Comparison of ENCODE assay signal across 8 cellular contexts in the genomic region with DNA sequence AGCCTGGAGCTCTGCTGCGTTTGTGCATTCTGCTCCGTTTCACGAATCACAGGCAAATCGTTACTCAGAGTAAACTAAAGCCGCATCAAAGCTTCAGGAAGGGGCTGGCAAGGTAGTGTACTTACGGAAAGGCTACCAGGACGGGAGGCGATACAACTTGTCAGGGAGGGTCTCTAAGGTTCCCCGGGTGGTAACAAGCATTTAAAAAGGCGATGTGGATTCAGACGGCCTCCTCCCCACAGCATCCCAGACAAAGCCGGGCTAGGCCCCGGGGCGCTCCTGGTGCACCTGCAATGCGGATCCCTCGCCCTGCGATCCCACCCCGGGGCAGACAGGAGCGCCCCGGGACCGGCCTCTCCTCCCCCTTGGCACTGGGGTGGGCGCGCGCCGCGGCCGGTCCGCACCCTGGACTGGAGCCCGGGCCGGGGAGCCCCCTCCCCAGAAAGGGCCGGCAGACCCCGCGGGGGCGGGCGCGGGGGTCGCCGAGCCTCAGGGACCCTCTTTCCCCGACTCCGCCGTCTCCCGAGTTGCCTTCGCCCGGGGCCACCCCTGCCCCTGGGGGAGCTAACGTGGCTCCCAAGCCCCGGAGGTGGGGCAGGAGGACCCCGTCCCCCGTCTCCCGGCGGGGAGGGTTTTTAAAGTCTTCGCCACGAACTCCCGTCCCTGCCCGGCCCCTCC. TPM values are rescaled to one million over a fixed set of nuclear protein-coding genes. Genes with fewer than 3 reads are reported as not detected.
DNase-seq lines count a peak whose midpoint lies in the region; ATAC-seq and TF ChIP-seq lines count a peak whose summit lies in the region.

No MANE protein-coding gene starts in this region.

- POLR2A ChIA-PET in CD8-positive, alpha-beta T cell (lab: Charles Lee), result interaction anchor here (0.6 to 2.1 kb wide), 5 partner anchors 10 to 41 kb away, joined by 3 to 10 read pairs (median 5); no protein-coding TSS in a partner anchor
- POLR2A ChIA-PET in WTC11 (lab: Charles Lee), result no interaction called here

- H3K36me3 Mint-ChIP-seq in CD8-positive, alpha-beta T cell, result peaks cover 15% of the 10 kb centered on the region
- H3K36me3 Mint-ChIP-seq in WTC11, result peaks cover 14% of the 10 kb centered on the region

- peak; percentile 21 for ATAC-seq in CD8-positive, alpha-beta T cell
- ATAC-seq in GM21576 (IDR thresholded peaks at IDR 0.05; ENCODE audit: unreplicated experiment), result peak; percentile 8
- ATAC-seq in WTC11, result peak; percentile 54
- ATAC-seq in left colon, result peak; percentile 31
- no peak for ATAC-seq in HG02798 (IDR thresholded peaks at IDR 0.05; ENCODE audit: poor library complexity, unreplicated experiment)

- H3K36me3 ChIP-seq in CD8-positive, alpha-beta T cell (ENCODE audit: insufficient read depth, low read length), result no peaks in the 10 kb centered on the region

- no peak for TF ChIP-seq CTCF in CD8-positive, alpha-beta T cell (IDR thresholded peaks at IDR 0.05)
- no peak for TF ChIP-seq CTCF in WTC11 (IDR thresholded peaks at IDR 0.05)

- CTCF ChIA-PET in CD8-positive, alpha-beta T cell (lab: Charles Lee), result interaction anchor here (0.6 to 2.2 kb wide), 4 partner anchors 30 to 68 kb away, joined by 3 to 7 read pairs (median 4); no protein-coding TSS in a partner anchor
- CTCF ChIA-PET in WTC11 (lab: Charles Lee), result interaction anchor here (0.6 to 1.3 kb wide), 5 partner anchors 33 to 428 kb away, joined by 3 to 7 read pairs (median 3); no protein-coding TSS in a partner anchor

- peak overlapping the region; percentile 86 for H3K27ac Mint-ChIP-seq in CD8-positive, alpha-beta T cell
- H3K27ac Mint-ChIP-seq in WTC11, result peak overlapping the region; percentile 44; the same call in 1 of the 2 replicates

- peak overlapping the region; percentile 42 for H3K4me3 ChIP-seq in CD8-positive, alpha-beta T cell (ENCODE audit: low read depth, low read length)

- no peaks in the 10 kb centered on the region for H3K27me3 Mint-ChIP-seq in CD8-positive, alpha-beta T cell (ENCODE audit: low read depth)
- H3K27me3 Mint-ChIP-seq in WTC11 (ENCODE audit: low read depth), result peaks cover 81% of the 10 kb centered on the region

- peaks cover 19% of the 10 kb centered on the region for H3K4me1 ChIP-seq in CD8-positive, alpha-beta T cell (ENCODE audit: insufficient read depth, low read length)

- DNase-seq in CD8-positive, alpha-beta T cell, result peak; percentile 9 to 60 (median 38)
- DNase-seq in LHCN-M2 (ENCODE audit: low read depth) (peak; percentile 25), WTC11 (ENCODE audit: low spot score) (peak; percentile 85), cerebellum (ENCODE audit: low spot score) (peak; percentile 37), left colon (peak; percentile 44 to 58)
- DNase-seq in stimulated activated CD4-positive, alpha-beta T cell treated with anti-CD3 and anti-CD28 coated beads, Interleukin-2, amount 100 ng/mL, for 48 hours, result peak; percentile 14 to 29

- no peaks in the 10 kb centered on the region for H3K9me3 ChIP-seq in CD8-positive, alpha-beta T cell (ENCODE audit: low read length)

- peak overlapping the region; percentile 84 for H3K4me3 Mint-ChIP-seq in CD8-positive, alpha-beta T cell
- peak overlapping the region; percentile 60 for H3K4me3 Mint-ChIP-seq in WTC11

- H3K4me1 Mint-ChIP-seq in CD8-positive, alpha-beta T cell (ENCODE audit: low read depth), result peaks cover 38% of the 10 kb centered on the region
- peaks cover 23% of the 10 kb centered on the region for H3K4me1 Mint-ChIP-seq in WTC11

- H3K27ac ChIP-seq in CD8-positive, alpha-beta T cell (ENCODE audit: low read depth, low read length), result peak overlapping the region; percentile 30

- intact Hi-C loops in CD8-positive, alpha-beta T cell (cut with DNase I, micrococcal nuclease), result loop anchor here (2.0 to 10.0 kb wide), 10 partner anchors 33 to 1745 kb away; a partner anchor contains a TSS
- intact Hi-C loops in left colon (cut with DNase I, micrococcal nuclease), result no loop called here

- no peaks in the 10 kb centered on the region for H3K9me3 Mint-ChIP-seq in CD8-positive, alpha-beta T cell
- no peaks in the 10 kb centered on the region for H3K9me3 Mint-ChIP-seq in WTC11

- no peaks in the 10 kb centered on the region for H3K27me3 ChIP-seq in CD8-positive, alpha-beta T cell (ENCODE audit: insufficient read depth, low read length)

TF ChIP-seq in WTC11, 78 proteins besides CTCF, POLR2A, EP300 and RAD21 (continues in another document):
- TF ChIP-seq PRRX2 (CRISPR knock-in tag; IDR thresholded peaks at IDR 0.05) (no peak), CREB1 (CRISPR knock-in tag; IDR thresholded peaks at IDR 0.05) (peak; percentile 55; the same call in 1 of the 2 replicates), FOXP1 (CRISPR knock-in tag; IDR thresholded peaks at IDR 0.05; ENCODE audit: borderline replicate concordance) (peak; percentile 82), ETV6 (CRISPR knock-in tag; IDR thresholded peaks at IDR 0.05) (peak; percentile 51; the same call in 1 of the 2 replicates), OVOL2 (CRISPR knock-in tag; IDR thresholded peaks at IDR 0.05; ENCODE audit: borderline replicate concordance) (no peak), ZNF219 (CRISPR knock-in tag; IDR thresholded peaks at IDR 0.05; ENCODE audit: borderline replicate concordance) (no peak), SMAD4 (CRISPR knock-in tag; IDR thresholded peaks at IDR 0.05) (peak; percentile 88), RELA (CRISPR knock-in tag; IDR thresholded peaks at IDR 0.05; ENCODE audit: borderline replicate concordance) (peak; percentile 60; the same call in 1 of the 2 replicates), ZNF317 (CRISPR knock-in tag; IDR thresholded peaks at IDR 0.05; ENCODE audit: borderline replicate concordance, low read depth) (no peak)
- TF ChIP-seq, protein P1, sequence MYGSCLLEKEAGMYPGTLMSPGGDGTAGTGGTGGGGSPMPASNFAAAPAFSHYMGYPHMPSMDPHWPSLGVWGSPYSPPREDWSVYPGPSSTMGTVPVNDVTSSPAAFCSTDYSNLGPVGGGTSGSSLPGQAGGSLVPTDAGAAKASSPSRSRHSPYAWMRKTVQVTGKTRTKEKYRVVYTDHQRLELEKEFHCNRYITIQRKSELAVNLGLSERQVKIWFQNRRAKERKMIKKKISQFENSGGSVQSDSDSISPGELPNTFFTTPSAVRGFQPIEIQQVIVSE (CRISPR knock-in tag; IDR thresholded peaks at IDR 0.05; ENCODE audit: borderline replicate concordance), result no peak
- TF ChIP-seq, protein P2, sequence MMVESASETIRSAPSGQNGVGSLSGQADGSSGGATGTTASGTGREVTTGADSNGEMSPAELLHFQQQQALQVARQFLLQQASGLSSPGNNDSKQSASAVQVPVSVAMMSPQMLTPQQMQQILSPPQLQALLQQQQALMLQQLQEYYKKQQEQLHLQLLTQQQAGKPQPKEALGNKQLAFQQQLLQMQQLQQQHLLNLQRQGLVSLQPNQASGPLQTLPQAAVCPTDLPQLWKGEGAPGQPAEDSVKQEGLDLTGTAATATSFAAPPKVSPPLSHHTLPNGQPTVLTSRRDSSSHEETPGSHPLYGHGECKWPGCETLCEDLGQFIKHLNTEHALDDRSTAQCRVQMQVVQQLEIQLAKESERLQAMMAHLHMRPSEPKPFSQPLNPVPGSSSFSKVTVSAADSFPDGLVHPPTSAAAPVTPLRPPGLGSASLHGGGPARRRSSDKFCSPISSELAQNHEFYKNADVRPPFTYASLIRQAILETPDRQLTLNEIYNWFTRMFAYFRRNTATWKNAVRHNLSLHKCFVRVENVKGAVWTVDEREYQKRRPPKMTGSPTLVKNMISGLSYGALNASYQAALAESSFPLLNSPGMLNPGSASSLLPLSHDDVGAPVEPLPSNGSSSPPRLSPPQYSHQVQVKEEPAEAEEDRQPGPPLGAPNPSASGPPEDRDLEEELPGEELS (CRISPR knock-in tag; IDR thresholded peaks at IDR 0.05), result peak; percentile 75; the same call in 1 of the 2 replicates
- TF ChIP-seq, protein P3, sequence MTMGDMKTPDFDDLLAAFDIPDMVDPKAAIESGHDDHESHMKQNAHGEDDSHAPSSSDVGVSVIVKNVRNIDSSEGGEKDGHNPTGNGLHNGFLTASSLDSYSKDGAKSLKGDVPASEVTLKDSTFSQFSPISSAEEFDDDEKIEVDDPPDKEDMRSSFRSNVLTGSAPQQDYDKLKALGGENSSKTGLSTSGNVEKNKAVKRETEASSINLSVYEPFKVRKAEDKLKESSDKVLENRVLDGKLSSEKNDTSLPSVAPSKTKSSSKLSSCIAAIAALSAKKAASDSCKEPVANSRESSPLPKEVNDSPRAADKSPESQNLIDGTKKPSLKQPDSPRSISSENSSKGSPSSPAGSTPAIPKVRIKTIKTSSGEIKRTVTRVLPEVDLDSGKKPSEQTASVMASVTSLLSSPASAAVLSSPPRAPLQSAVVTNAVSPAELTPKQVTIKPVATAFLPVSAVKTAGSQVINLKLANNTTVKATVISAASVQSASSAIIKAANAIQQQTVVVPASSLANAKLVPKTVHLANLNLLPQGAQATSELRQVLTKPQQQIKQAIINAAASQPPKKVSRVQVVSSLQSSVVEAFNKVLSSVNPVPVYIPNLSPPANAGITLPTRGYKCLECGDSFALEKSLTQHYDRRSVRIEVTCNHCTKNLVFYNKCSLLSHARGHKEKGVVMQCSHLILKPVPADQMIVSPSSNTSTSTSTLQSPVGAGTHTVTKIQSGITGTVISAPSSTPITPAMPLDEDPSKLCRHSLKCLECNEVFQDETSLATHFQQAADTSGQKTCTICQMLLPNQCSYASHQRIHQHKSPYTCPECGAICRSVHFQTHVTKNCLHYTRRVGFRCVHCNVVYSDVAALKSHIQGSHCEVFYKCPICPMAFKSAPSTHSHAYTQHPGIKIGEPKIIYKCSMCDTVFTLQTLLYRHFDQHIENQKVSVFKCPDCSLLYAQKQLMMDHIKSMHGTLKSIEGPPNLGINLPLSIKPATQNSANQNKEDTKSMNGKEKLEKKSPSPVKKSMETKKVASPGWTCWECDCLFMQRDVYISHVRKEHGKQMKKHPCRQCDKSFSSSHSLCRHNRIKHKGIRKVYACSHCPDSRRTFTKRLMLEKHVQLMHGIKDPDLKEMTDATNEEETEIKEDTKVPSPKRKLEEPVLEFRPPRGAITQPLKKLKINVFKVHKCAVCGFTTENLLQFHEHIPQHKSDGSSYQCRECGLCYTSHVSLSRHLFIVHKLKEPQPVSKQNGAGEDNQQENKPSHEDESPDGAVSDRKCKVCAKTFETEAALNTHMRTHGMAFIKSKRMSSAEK (CRISPR knock-in tag; IDR thresholded peaks at IDR 0.05; ENCODE audit: borderline replicate concordance), result no peak

RNA-seq across cellular contexts. Expression of a gene that starts 0.7 kb away (rescaled TPM):
- total RNA-seq in CD8-positive, alpha-beta T cell, result 1 to 10 TPM; 6.9 to 8.1 TPM
- 10.3 and 16.4 TPM in 2 replicates for total RNA-seq in LHCN-M2 (2014; rRNA removed)
- 39.6 TPM for polyA plus RNA-seq in LHCN-M2 (2012)
- 1.8 to 2.7 TPM (median 2.0 TPM) in 3 replicates for total RNA-seq in WTC11 (2021)
- total RNA-seq in cerebellum, result 35.4 TPM
- 10 to 100 TPM; 20.6 to 25.6 TPM for total RNA-seq in left colon

RNA-seq across cellular contexts. Expression of a gene that starts 1.1 kb away (rescaled TPM):
- total RNA-seq in CD8-positive, alpha-beta T cell, result 10 to 100 TPM; 14.2 to 17.9 TPM
- total RNA-seq in LHCN-M2 (2014; rRNA removed) (32.5 and 43.2 TPM in 2 replicates), WTC11 (2021) (52.6 to 61.7 TPM (median 58.9 TPM) in 3 replicates), cerebellum (113 TPM), left colon (100 to 1,000 TPM; 111 to 138 TPM)
- 20.4 TPM for polyA plus RNA-seq in LHCN-M2 (2012)

Comparison
In these comparisons a context has a peak if more than half of its experiments do, and no peak if none do; other contexts are left out.
1. DNase-seq: peak in every context shown above with its lines; median percentile 85 in WTC11; 51 in left colon; 38 in CD8-positive, alpha-beta T cell; 37 in cerebellum; 25 in LHCN-M2; 22 in stimulated activated CD4-positive, alpha-beta T cell treated with anti-CD3 and anti-CD28 coated beads, Interleukin-2, amount 100 ng/mL, for 48 hours.
2. intact Hi-C loops: an anchor here in CD8-positive, alpha-beta T cell (2.0 to 10.0 kb wide); none called in left colon.